ENCODE assay signal across 8 cellular contexts in genomic region chr3:134794950-134795775, GRCh38. TPM values are rescaled to one million over a fixed set of nuclear protein-coding genes. Genes with fewer than 3 reads are reported as not detected.
DNase-seq lines count a peak whose midpoint lies in the region; ATAC-seq and TF ChIP-seq lines count a peak whose summit lies in the region.

Gene EPHB1 (plus strand): TSS chr3:134795260.

- CTCF ChIA-PET in Calu3 (lab: Charles Lee): interaction anchor here (0.7 to 2.8 kb wide), 22 partner anchors 15 to 1247 kb away, joined by 3 to 44 read pairs (median 4); no protein-coding TSS in a partner anchor
- CTCF ChIA-PET in activated CD8-positive, alpha-beta T cell treated with anti-CD3 and anti-CD28 coated beads for 36 hours (lab: Charles Lee): interaction anchor here (0.7 to 1.8 kb wide), 17 partner anchors 9 to 1249 kb away, joined by 3 to 12 read pairs (median 4); no protein-coding TSS in a partner anchor

- TF ChIP-seq CTCF in Calu3 (IDR thresholded peaks at IDR 0.05; ENCODE audit: unreplicated experiment): peak; percentile 99
- TF ChIP-seq CTCF in activated CD8-positive, alpha-beta T cell treated with anti-CD3 and anti-CD28 coated beads for 36 hours (IDR thresholded peaks at IDR 0.05): peak; percentile 83

- H3K36me3 Mint-ChIP-seq in Calu3 (ENCODE audit: insufficient read depth, unreplicated experiment): peaks cover 11% of the 10 kb centered on the region
- H3K36me3 Mint-ChIP-seq in activated CD8-positive, alpha-beta T cell treated with anti-CD3 and anti-CD28 coated beads for 36 hours (ENCODE audit: low read depth): no peaks in the 10 kb centered on the region

- H3K9me3 Mint-ChIP-seq in Calu3 (ENCODE audit: low read depth, unreplicated experiment): no peaks in the 10 kb centered on the region
- no peaks in the 10 kb centered on the region for H3K9me3 Mint-ChIP-seq in activated CD8-positive, alpha-beta T cell treated with anti-CD3 and anti-CD28 coated beads for 36 hours

- peaks cover 89% of the 10 kb centered on the region for H3K27me3 Mint-ChIP-seq in Calu3 (ENCODE audit: unreplicated experiment)
- H3K27me3 Mint-ChIP-seq in activated CD8-positive, alpha-beta T cell treated with anti-CD3 and anti-CD28 coated beads for 36 hours: peaks cover 46% of the 10 kb centered on the region

- ATAC-seq in GM19463 (IDR thresholded peaks at IDR 0.05; ENCODE audit: unreplicated experiment) (peak; percentile 71), HG03571 (IDR thresholded peaks at IDR 0.05; ENCODE audit: unreplicated experiment) (peak; percentile 80)
- ATAC-seq in activated CD8-positive, alpha-beta T cell treated with anti-CD3 and anti-CD28 coated beads for 36 hours: peak; percentile 98

- peaks cover 14% of the 10 kb centered on the region for H3K4me1 Mint-ChIP-seq in Calu3 (ENCODE audit: low read depth, unreplicated experiment)
- H3K4me1 Mint-ChIP-seq in activated CD8-positive, alpha-beta T cell treated with anti-CD3 and anti-CD28 coated beads for 36 hours (ENCODE audit: low read depth): peaks cover 5% of the 10 kb centered on the region

- BruUV-seq in Calu3 (replicated peaks; lab: Mats Ljungman, UMichigan): no TSS peak

- H3K4me3 Mint-ChIP-seq in Calu3 (ENCODE audit: low read depth, unreplicated experiment): peak within 1 kb of the TSS; percentile 91
- H3K4me3 Mint-ChIP-seq in activated CD8-positive, alpha-beta T cell treated with anti-CD3 and anti-CD28 coated beads for 36 hours: peak within 1 kb of the TSS; percentile 72

- H3K27ac Mint-ChIP-seq in Calu3 (ENCODE audit: unreplicated experiment): peak within 1 kb of the TSS; percentile 26
- no peak within 1 kb of the TSS for H3K27ac Mint-ChIP-seq in activated CD8-positive, alpha-beta T cell treated with anti-CD3 and anti-CD28 coated beads for 36 hours

- intact Hi-C loops in Calu3 (cut with micrococcal nuclease; ENCODE audit: unreplicated experiment): loop anchor here (1.0 to 5.0 kb wide), 3 partner anchors 447 to 1100 kb away; no protein-coding TSS in a partner anchor
- intact Hi-C loops in activated CD8-positive, alpha-beta T cell treated with anti-CD3 and anti-CD28 coated beads for 36 hours (cut with micrococcal nuclease): loop anchor here (10.0 kb wide), 1 partner anchor 1100 kb away; no protein-coding TSS in a partner anchor

- POLR2A ChIA-PET in activated CD8-positive, alpha-beta T cell treated with anti-CD3 and anti-CD28 coated beads for 36 hours (lab: Charles Lee): no interaction called here

- DNase-seq in Calu3 (peak; percentile 92), NCI-H526 treated with DMSO at 0.1 percent for 48 hours (lab: John Stamatoyannopoulos, UW) (peak; percentile 92), epidermal melanocyte (ENCODE audit: insufficient read length, low spot score) (peak; percentile 69), midbrain (lab: John Stamatoyannopoulos, UW) (peak; percentile 80)
- DNase-seq in activated CD8-positive, alpha-beta T cell treated with anti-CD3 and anti-CD28 coated beads for 36 hours: peak; percentile 83
- peak; percentile 47 to 49 for DNase-seq in stimulated activated CD8-positive, alpha-beta memory T cell treated with anti-CD3 and anti-CD28 coated beads, Interleukin-7, amount 100 ng/mL, for 48 hours (ENCODE audit: extremely low read depth in 1 of 2, low read depth in 1 of 2)

RNA-seq across cellular contexts. Expression of gene EPHB1, which starts in this region (rescaled TPM):
- 0.73 and 0.81 TPM in 2 replicates for total RNA-seq in Calu3 (2022)
- under 1 TPM in 1 of 2 experiments, not detected in 1; 0.78 TPM for total RNA-seq in activated CD8-positive, alpha-beta T cell treated with anti-CD3 and anti-CD28 coated beads for 36 hours

Comparison
In these comparisons a context has a peak if more than half of its experiments do, and no peak if none do; other contexts are left out.
1. Peak in every context shown above with its lines: DNase-seq and ATAC-seq.
2. Peak in DNase-seq in Calu3; RNA of the gene not detected or under 1 TPM.
3. Peak in DNase-seq and ATAC-seq in activated CD8-positive, alpha-beta T cell treated with anti-CD3 and anti-CD28 coated beads for 36 hours; RNA of the gene not detected or under 1 TPM.